Comparison of ENCODE assay signal across 8 cellular contexts in genomic region chr15:68559342-68560310, GRCh38. TPM values are rescaled to one million over a fixed set of nuclear protein-coding genes. Genes with fewer than 3 reads are reported as not detected.
DNase-seq lines count a peak whose midpoint lies in the region; ATAC-seq and TF ChIP-seq lines count a peak whose summit lies in the region.

No MANE protein-coding gene starts in this region.

- H3K9me3 ChIP-seq in ovary (no peaks in the 10 kb centered on the region), thyroid gland (no peaks in the 10 kb centered on the region)

- H3K4me1 ChIP-seq in ovary (ENCODE audit: insufficient read depth) (peaks cover 7% of the 10 kb centered on the region), thyroid gland (peaks cover 4% of the 10 kb centered on the region in 2 donors)

- TF ChIP-seq EP300 in ovary (IDR thresholded peaks at IDR 0.05): no peak

- DNase-seq in GM13977 (ENCODE audit: low spot score): peak; percentile 84
- DNase-seq in LHCN-M2 (ENCODE audit: low read depth): peak; percentile 66
- peak; percentile 74 to 82 for DNase-seq in activated naive CD4-positive, alpha-beta T cell treated with anti-CD3 and anti-CD28 coated beads, Interleukin-2, amount 50 U/mL, for 72 hours (ENCODE audit: low spot score in 2 of 2)
- peak; percentile 91 for DNase-seq in Right ventricle myocardium superior
- DNase-seq in ovary: peak; percentile 80 to 91 (median 85)
- DNase-seq in thyroid gland: peak; percentile 78 to 83

- 2 to 3% (median 2%) methylated on average over 54 of the region's 54 CpGs for WGBS in ovary, 3 donors
- WGBS in thyroid gland, 2 donors: 2 to 4% methylated on average over 34 to 50 of the region's 54 CpGs

- H3K36me3 Mint-ChIP-seq in activated naive CD4-positive, alpha-beta T cell treated with anti-CD3 and anti-CD28 coated beads, Interleukin-2, amount 50 U/mL, for 72 hours: no peaks in the 10 kb centered on the region

- intact Hi-C loops in Right ventricle myocardium superior (cut with DNase I): loop anchor here (5.0 kb wide), 1 partner anchor 113 kb away; no protein-coding TSS in a partner anchor
- intact Hi-C loops in ovary (cut with DNase I): loop anchor here (5.0 to 10.0 kb wide), 6 partner anchors 113 to 318 kb away; no protein-coding TSS in a partner anchor
- intact Hi-C loops in thyroid gland (cut with DNase I): loop anchor here (5.0 kb wide), 1 partner anchor 93 kb away; no protein-coding TSS in a partner anchor

- ATAC-seq in SK-N-SH treated with all-trans-retinoic acid at 6 μM for 48 hours (peak; percentile 97), Right ventricle myocardium superior (ENCODE audit: poor library complexity) (peak; percentile 99)
- ATAC-seq in activated naive CD4-positive, alpha-beta T cell treated with anti-CD3 and anti-CD28 coated beads, Interleukin-2, amount 50 U/mL, for 72 hours: peak; percentile 86 to 91

- no peaks in the 10 kb centered on the region for H3K27me3 ChIP-seq in ovary
- H3K27me3 ChIP-seq in thyroid gland: no peaks in the 10 kb centered on the region

- H3K27ac Mint-ChIP-seq in activated naive CD4-positive, alpha-beta T cell treated with anti-CD3 and anti-CD28 coated beads, Interleukin-2, amount 50 U/mL, for 72 hours: no peak overlapping the region

- no peaks in the 10 kb centered on the region for H3K36me3 ChIP-seq in ovary
- no peaks in the 10 kb centered on the region for H3K36me3 ChIP-seq in thyroid gland

- in situ Hi-C loops in GM13977 (cut with MboI; ENCODE audit: low pct_unique_long_range_greater_than_20kb, low sequenced_read_pairs, unreplicated experiment): loop anchor here (25.0 kb wide), 2 partner anchors 103 to 328 kb away; no protein-coding TSS in a partner anchor

- no peaks in the 10 kb centered on the region for H3K9me3 Mint-ChIP-seq in activated naive CD4-positive, alpha-beta T cell treated with anti-CD3 and anti-CD28 coated beads, Interleukin-2, amount 50 U/mL, for 72 hours

- no peak for TF ChIP-seq POLR2A in ovary (IDR thresholded peaks at IDR 0.05)
- TF ChIP-seq POLR2A in thyroid gland (IDR thresholded peaks at IDR 0.05): no peak

- H3K27ac ChIP-seq in 22Rv1: no peak overlapping the region
- H3K27ac ChIP-seq in ovary: peak overlapping the region in 1 of 2 donors; percentile 36
- no peak overlapping the region for H3K27ac ChIP-seq in thyroid gland

- peak overlapping the region; percentile 43 for H3K4me3 ChIP-seq in ovary
- H3K4me3 ChIP-seq in thyroid gland (replicated peaks in 1 of 3): peak overlapping the region in 2 of 3 donors; percentile 5 to 20

- TF ChIP-seq CTCF in 22Rv1 (IDR thresholded peaks at IDR 0.05) (peak; percentile 97), GM13977 (IDR thresholded peaks at IDR 0.05; ENCODE audit: extremely low read depth, insufficient read depth, missing control alignments) (peak; percentile 96), ovary (IDR thresholded peaks at IDR 0.05) (peak; percentile 93 to 97 (median 97)), thyroid gland (IDR thresholded peaks at IDR 0.05) (peak; percentile 85 to 98 (median 96))

TF ChIP-seq in SK-N-SH treated with all-trans-retinoic acid at 6 μM for 48 hours, 23 proteins besides CTCF, POLR2A, EP300 and RAD21:
- no peak for TF ChIP-seq BACH2 (CRISPR knock-in tag; IDR thresholded peaks at IDR 0.05; ENCODE audit: borderline replicate concordance)
- no peak for TF ChIP-seq RARB (CRISPR knock-in tag; IDR thresholded peaks at IDR 0.05)
- TF ChIP-seq GLIS3 (CRISPR knock-in tag; IDR thresholded peaks at IDR 0.05): no peak
- TF ChIP-seq PPARA (CRISPR knock-in tag; IDR thresholded peaks at IDR 0.05; ENCODE audit: borderline replicate concordance): no peak
- no peak for TF ChIP-seq ZC3H10 (CRISPR knock-in tag; IDR thresholded peaks at IDR 0.05)
- no peak for TF ChIP-seq CSRNP3 (CRISPR knock-in tag; IDR thresholded peaks at IDR 0.05)
- TF ChIP-seq ZNF8 (CRISPR knock-in tag; IDR thresholded peaks at IDR 0.05): no peak
- TF ChIP-seq, protein P1, sequence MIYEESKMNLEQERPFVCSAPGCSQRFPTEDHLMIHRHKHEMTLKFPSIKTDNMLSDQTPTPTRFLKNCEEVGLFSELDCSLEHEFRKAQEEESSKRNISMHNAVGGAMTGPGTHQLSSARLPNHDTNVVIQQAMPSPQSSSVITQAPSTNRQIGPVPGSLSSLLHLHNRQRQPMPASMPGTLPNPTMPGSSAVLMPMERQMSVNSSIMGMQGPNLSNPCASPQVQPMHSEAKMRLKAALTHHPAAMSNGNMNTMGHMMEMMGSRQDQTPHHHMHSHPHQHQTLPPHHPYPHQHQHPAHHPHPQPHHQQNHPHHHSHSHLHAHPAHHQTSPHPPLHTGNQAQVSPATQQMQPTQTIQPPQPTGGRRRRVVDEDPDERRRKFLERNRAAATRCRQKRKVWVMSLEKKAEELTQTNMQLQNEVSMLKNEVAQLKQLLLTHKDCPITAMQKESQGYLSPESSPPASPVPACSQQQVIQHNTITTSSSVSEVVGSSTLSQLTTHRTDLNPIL (CRISPR knock-in tag; IDR thresholded peaks at IDR 0.05; ENCODE audit: low read depth): no peak
- TF ChIP-seq TSHZ2 (CRISPR knock-in tag; IDR thresholded peaks at IDR 0.05): no peak
- no peak for TF ChIP-seq TCF4 (CRISPR knock-in tag; IDR thresholded peaks at IDR 0.05; ENCODE audit: borderline replicate concordance)
- no peak for TF ChIP-seq OSR1 (CRISPR knock-in tag; IDR thresholded peaks at IDR 0.05)
- no peak for TF ChIP-seq TOX (CRISPR knock-in tag; IDR thresholded peaks at IDR 0.05; ENCODE audit: borderline replicate concordance)
- no peak for TF ChIP-seq SNAI2 (CRISPR knock-in tag; IDR thresholded peaks at IDR 0.05)
- TF ChIP-seq ZFP30 (CRISPR knock-in tag; IDR thresholded peaks at IDR 0.05): no peak
- TF ChIP-seq CSDC2 (CRISPR knock-in tag; IDR thresholded peaks at IDR 0.05): no peak
- TF ChIP-seq POU6F1 (CRISPR knock-in tag; IDR thresholded peaks at IDR 0.05; ENCODE audit: borderline replicate concordance, low read depth): no peak
- TF ChIP-seq ARNTL (CRISPR knock-in tag; IDR thresholded peaks at IDR 0.05; ENCODE audit: borderline replicate concordance, low read depth): no peak
TF ChIP-seq in SK-N-SH treated with all-trans-retinoic acid at 6 μM for 48 hours: peak in this region for 0.

RNA-seq across cellular contexts. Expression of gene CORO2B, which starts 19.2 kb away (rescaled TPM):
- total RNA-seq in LHCN-M2 (2014; rRNA removed): 18.3 and 20.3 TPM in 2 replicates
- 7.8 TPM for polyA plus RNA-seq in LHCN-M2 (2012)
- under 1 TPM in 1 of 2 donors, not detected in 1; 0.07 TPM for total RNA-seq in activated naive CD4-positive, alpha-beta T cell treated with anti-CD3 and anti-CD28 coated beads, Interleukin-2, amount 50 U/mL, for 72 hours
- total RNA-seq in Right ventricle myocardium superior: 6.6 TPM
- total RNA-seq in ovary: 10 to 100 TPM in 6 of 7 donors, 1 to 10 TPM in 1; 7.5 to 61.0 (median 22.8) TPM
- polyA plus RNA-seq in ovary: 10 to 100 TPM; 11.3 to 12.4 TPM
- total RNA-seq in thyroid gland: 1 to 10 TPM; 3.1 to 9.6 (median 8.6) TPM
